In the genomic region with DNA sequence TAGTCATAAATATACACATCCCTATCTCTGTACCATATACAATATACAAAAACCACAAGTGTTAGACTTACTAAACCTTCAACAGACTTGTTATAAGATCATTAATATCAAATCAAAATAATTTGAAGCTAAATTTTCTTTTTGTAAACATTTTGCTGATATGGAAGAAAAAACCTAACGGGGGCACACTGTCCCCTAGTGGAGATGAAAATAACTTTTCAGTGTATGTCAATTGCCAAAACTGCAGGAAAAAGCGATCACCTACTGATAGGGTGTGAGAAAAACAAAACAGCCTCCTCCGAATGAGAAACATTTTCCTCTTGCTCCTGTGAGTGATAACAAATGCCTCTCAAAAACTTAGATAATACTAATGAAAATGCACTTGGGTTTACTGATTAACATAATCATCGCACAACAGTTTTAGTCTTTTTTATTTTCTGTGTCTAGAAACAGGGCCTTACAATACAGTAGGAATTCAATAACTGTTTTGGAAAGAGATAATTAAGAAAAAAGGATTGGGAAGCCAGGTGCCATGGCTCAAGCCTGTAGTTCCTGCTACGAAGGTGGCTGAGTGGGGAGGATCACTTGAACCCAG, we compare ENCODE assay signal across 10 cellular contexts.
DNase-seq lines count a peak whose midpoint lies in the region; ATAC-seq and TF ChIP-seq lines count a peak whose summit lies in the region.
"Had no signal": no experiment of that assay in that cellular context is flagged by ENCODE, and none has a peak within 500 bp of the region (broad histone marks: within the 10 kb centered on the region; RNA-seq: fewer than 3 reads in every experiment).

No MANE protein-coding gene starts in this region.

- H3K9ac ChIP-seq in colonic mucosa (ENCODE audit: low read depth in 2 of 2, low read length in 2 of 2) = no peak overlapping the region

- no peaks in the 10 kb centered on the region for H3K9me3 ChIP-seq in colonic mucosa

- ATAC-seq in GM19455 (IDR thresholded peaks at IDR 0.05; ENCODE audit: unreplicated experiment) = no peak
- ATAC-seq in HG03571 (IDR thresholded peaks at IDR 0.05; ENCODE audit: unreplicated experiment) = no peak

- intact Hi-C loops in colonic mucosa (cut with DNase I) = no loop called here

- TF ChIP-seq CTCF in GM10248 (IDR thresholded peaks at IDR 0.05; ENCODE audit: control extremely low read depth, extremely low read depth, low read depth, missing control alignments) (peak; percentile 30), colonic mucosa (IDR thresholded peaks at IDR 0.05) (peak; percentile 48), neural crest cell (conservative IDR thresholded peaks at IDR 0.05) (peak; percentile 66)

- H3K4me3 Mint-ChIP-seq in neural crest cell = no peak overlapping the region
- H3K4me3 Mint-ChIP-seq: T-helper 2 cell treated with Interferon-gamma antibody and Interleukin-4, amounts not matched to agents 5 μg/mL and 100 μg/mL, for 36 hours had no signal

- H3K36me3 Mint-ChIP-seq in neural crest cell (ENCODE audit: low read depth) = peaks cover 5% of the 10 kb centered on the region

- H3K27me3 Mint-ChIP-seq in neural crest cell (ENCODE audit: low read depth) = no peaks in the 10 kb centered on the region

- no peak for DNase-seq in GM10248 (ENCODE audit: extremely low spot score)
- DNase-seq in M059J (ENCODE audit: low read depth) = peak; percentile 15
- no peak for DNase-seq in colonic mucosa
- DNase-seq in neural crest cell (ENCODE audit: low read depth, low spot score) = no peak
- DNase-seq in hypothalamus (lab: John Stamatoyannopoulos, UW) = no peak
- DNase-seq in islet precursor cell = no peak
- DNase-seq: hippocampal formation had no signal

- H3K4me1 Mint-ChIP-seq in neural crest cell = no peaks in the 10 kb centered on the region

- no peak overlapping the region for H3K4me3 ChIP-seq in colonic mucosa

- no peak overlapping the region for H3K27ac ChIP-seq in colonic mucosa

- no peaks in the 10 kb centered on the region for H3K36me3 ChIP-seq in colonic mucosa

- POLR2A ChIA-PET in GM10248 (lab: Yijun Ruan, JAX) = no interaction called here

- no peak overlapping the region for H3K27ac Mint-ChIP-seq in neural crest cell (ENCODE audit: unreplicated experiment)
- H3K27ac Mint-ChIP-seq: T-helper 2 cell treated with Interferon-gamma antibody and Interleukin-4, amounts not matched to agents 5 μg/mL and 100 μg/mL, for 36 hours had no signal

- no peaks in the 10 kb centered on the region for H3K9me3 Mint-ChIP-seq in neural crest cell

- no peaks in the 10 kb centered on the region for H3K27me3 ChIP-seq in colonic mucosa

- no peaks in the 10 kb centered on the region for H3K4me1 ChIP-seq in colonic mucosa

- CTCF ChIA-PET in GM10248 (lab: Yijun Ruan, JAX) = interaction anchor here (1.1 to 1.2 kb wide), 3 partner anchors 21 to 40 kb away, joined by 3 to 4 read pairs (median 3); no protein-coding TSS in a partner anchor
